8 cellular contexts compared by ENCODE assay signal in the genomic region with DNA sequence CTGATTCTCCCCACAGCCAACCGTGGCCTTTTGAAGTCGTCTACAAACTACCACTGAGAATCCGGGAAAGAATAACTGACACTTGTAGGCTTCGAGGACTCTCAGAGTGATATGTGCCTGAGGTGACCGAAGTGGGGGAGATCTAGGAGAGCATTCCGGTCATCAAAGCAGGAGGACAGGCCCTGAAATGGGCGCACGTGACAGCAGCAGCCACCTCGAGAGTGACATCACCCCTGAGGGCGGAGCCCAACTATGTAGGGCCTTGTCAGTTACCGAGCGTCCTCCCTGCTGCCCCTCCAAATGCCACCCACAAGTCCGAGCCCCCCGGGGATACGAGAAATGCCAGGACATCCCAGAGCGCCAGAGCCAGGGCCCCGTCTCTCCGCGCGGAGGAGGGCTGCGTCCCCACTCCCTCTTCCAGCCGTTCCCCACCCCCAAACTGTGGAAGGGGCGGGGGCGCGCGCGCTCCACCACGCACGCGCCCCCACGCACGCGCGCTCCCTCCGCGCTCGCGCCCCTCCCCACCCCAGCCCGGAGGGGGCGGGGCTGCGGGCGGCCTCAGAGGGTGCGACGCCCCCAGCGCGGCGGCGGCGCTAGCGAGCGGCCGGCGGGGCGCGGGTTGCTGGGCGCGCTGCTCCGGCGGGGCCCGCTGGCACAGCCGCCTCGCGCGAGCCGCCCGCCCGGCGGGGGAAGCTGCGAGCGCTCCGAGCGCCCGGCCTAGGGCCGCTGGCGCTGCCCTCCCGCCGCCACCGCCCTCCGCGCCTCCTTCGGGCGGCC. TPM values are rescaled to one million over a fixed set of nuclear protein-coding genes. Genes with fewer than 3 reads are reported as not detected.
DNase-seq lines count a peak whose midpoint lies in the region; ATAC-seq, FAIRE-seq and TF ChIP-seq lines count a peak whose summit lies in the region.

Gene TANC2 (plus strand): TSS at position 587 of the 777 bp plus-strand sequence. CDS start 43,325 bp downstream, outside the sequence.

- intact Hi-C loops in activated CD4-positive, alpha-beta T cell treated with anti-CD3 and anti-CD28 coated beads for 36 hours (cut with DNase I, micrococcal nuclease) = loop anchor here (1.0 to 10.0 kb wide), 11 partner anchors 242 to 901 kb away; partner anchors contain the start of genes DCAF7 (in 1 of the 2), FTSJ3 (in 1 of the 2), MAP3K3 (in 1 of the 2) and MED13 (in 1 of the 2)
- intact Hi-C loops in spleen (cut with DNase I; ENCODE audit: low total_unique reads) = no loop called here

- peak within 1 kb of the TSS; percentile 87 for H3K9ac ChIP-seq in keratinocyte (ENCODE audit: control insufficient read depth, extremely low read depth, insufficient read depth, low read length)

- H3K27ac Mint-ChIP-seq in activated CD4-positive, alpha-beta T cell treated with anti-CD3 and anti-CD28 coated beads for 36 hours = peak within 1 kb of the TSS; percentile 86

- peak; percentile 23 for TF ChIP-seq CTCF in GM10266 (IDR thresholded peaks at IDR 0.05; ENCODE audit: control insufficient read depth, insufficient read depth, low read depth, missing control alignments)
- TF ChIP-seq CTCF in keratinocyte (optimal IDR thresholded peaks at IDR 0.05 in 1 of 3, IDR thresholded peaks at IDR 0.05 in 1 of 3, conservative IDR thresholded peaks at IDR 0.05 in 1 of 3; ENCODE audit: extremely low read depth in 1 of 3, insufficient read depth in 2 of 3, low read length in 3 of 3) = peak in 1 of 3 experiments; percentile 8
- TF ChIP-seq CTCF in spleen (IDR thresholded peaks at IDR 0.05 in 8 of 11, conservative IDR thresholded peaks at IDR 0.05 in 3 of 11) = no peak

- peaks cover 29% of the 10 kb centered on the region for H3K27me3 Mint-ChIP-seq in activated CD4-positive, alpha-beta T cell treated with anti-CD3 and anti-CD28 coated beads for 36 hours

- H3K9me3 Mint-ChIP-seq in activated CD4-positive, alpha-beta T cell treated with anti-CD3 and anti-CD28 coated beads for 36 hours (ENCODE audit: low read depth) = no peaks in the 10 kb centered on the region

- peak; percentile 78 for DNase-seq in GM10266 (ENCODE audit: extremely low spot score)
- DNase-seq in NCI-H2227 treated with DMSO at 0.1 percent for 48 hours (lab: John Stamatoyannopoulos, UW) = peak; percentile 95
- peak; percentile 85 for DNase-seq in activated CD4-positive, alpha-beta T cell treated with anti-CD3 and anti-CD28 coated beads for 36 hours
- peak; percentile 92 for DNase-seq in cerebellum (ENCODE audit: low spot score)
- no peak for DNase-seq in keratinocyte (ENCODE audit: low read depth, low spot score)
- peak; percentile 94 for DNase-seq in spleen

- H3K27me3 ChIP-seq in keratinocyte (ENCODE audit: control insufficient read depth, extremely low read depth, insufficient read depth, low read length) (no peaks in the 10 kb centered on the region), spleen (replicated peaks in 1 of 7) (peaks cover 0 to 8% (median 0%) of the 10 kb centered on the region in 7 donors)

- H3K4me2 ChIP-seq in keratinocyte (ENCODE audit: control insufficient read depth, extremely low read depth, insufficient read depth, low read depth, low read length) = peak within 1 kb of the TSS; percentile 96

- peak within 1 kb of the TSS; percentile 83 for H3K27ac ChIP-seq in keratinocyte (ENCODE audit: control insufficient read depth, insufficient read depth, low read length)
- peak within 1 kb of the TSS; percentile 79 to 93 (median 84) for H3K27ac ChIP-seq in spleen

- dilution Hi-C loops in keratinocyte (cut with MboI; ENCODE audit: extremely low pct_ligation_motif_present, low sequenced_read_pairs) = no loop called here

- peak within 1 kb of the TSS; percentile 78 for H3K4me3 Mint-ChIP-seq in activated CD4-positive, alpha-beta T cell treated with anti-CD3 and anti-CD28 coated beads for 36 hours

- CTCF ChIA-PET in activated CD4-positive, alpha-beta T cell treated with anti-CD3 and anti-CD28 coated beads for 36 hours (lab: Charles Lee) = interaction anchor here (0.6 to 1.2 kb wide), 3 partner anchors 103 to 241 kb away, joined by 3 to 5 read pairs (median 3); no protein-coding TSS in a partner anchor

- POLR2A ChIA-PET in activated CD4-positive, alpha-beta T cell treated with anti-CD3 and anti-CD28 coated beads for 36 hours (lab: Charles Lee) = interaction anchor here (1.7 kb wide), 1 partner anchor 241 kb away, joined by 7 read pairs; no protein-coding TSS in a partner anchor

- no peaks in the 10 kb centered on the region for H3K9me1 ChIP-seq in keratinocyte (ENCODE audit: control insufficient read depth, extremely low read depth, insufficient read depth, low read length)

- WGBS in spleen, 5 donors = 2 to 5% (median 4%) methylated on average over 26 to 82 of the region's 82 CpGs

- peak within 1 kb of the TSS; percentile 76 for H2AFZ ChIP-seq in keratinocyte (ENCODE audit: control insufficient read depth, low read length)

- TF ChIP-seq POLR2A in spleen (IDR thresholded peaks at IDR 0.05) = no peak

- peaks cover 43% of the 10 kb centered on the region for H3K79me2 ChIP-seq in keratinocyte (ENCODE audit: control insufficient read depth, insufficient read depth, low read length)

- H3K9me3 ChIP-seq in keratinocyte (ENCODE audit: control insufficient read depth, low read depth, low read length) (no peaks in the 10 kb centered on the region), spleen (no peaks in the 10 kb centered on the region)

- H3K36me3 Mint-ChIP-seq in activated CD4-positive, alpha-beta T cell treated with anti-CD3 and anti-CD28 coated beads for 36 hours (ENCODE audit: low read depth) = no peaks in the 10 kb centered on the region

- peaks cover 26% of the 10 kb centered on the region for H3K4me1 Mint-ChIP-seq in activated CD4-positive, alpha-beta T cell treated with anti-CD3 and anti-CD28 coated beads for 36 hours

- H3K4me3 ChIP-seq in keratinocyte (ENCODE audit: control insufficient read depth in 2 of 3, extremely low read depth in 1 of 3, insufficient read depth in 2 of 3, low read depth in 1 of 3, low read length in 3 of 3) (peak within 1 kb of the TSS; percentile 81 to 96 (median 83)), spleen (peak within 1 kb of the TSS; percentile 53 to 86 (median 70))

- ATAC-seq in HG03039 (IDR thresholded peaks at IDR 0.05; ENCODE audit: unreplicated experiment) = peak; percentile 44
- ATAC-seq in activated CD4-positive, alpha-beta T cell treated with anti-CD3 and anti-CD28 coated beads for 36 hours = peak; percentile 66
- no peak for ATAC-seq in GM21619 (IDR thresholded peaks at IDR 0.05; ENCODE audit: unreplicated experiment)

- no peaks in the 10 kb centered on the region for H4K20me1 ChIP-seq in keratinocyte (ENCODE audit: control insufficient read depth, extremely low read depth, insufficient read depth, low read length)

- H3K36me3 ChIP-seq in keratinocyte (ENCODE audit: control insufficient read depth in 2 of 2, extremely low read depth in 1 of 2, insufficient read depth in 2 of 2, low read length in 2 of 2) (no peaks in the 10 kb centered on the region), spleen (no peaks in the 10 kb centered on the region)

- peaks cover 18% of the 10 kb centered on the region for H3K4me1 ChIP-seq in keratinocyte (ENCODE audit: control insufficient read depth, extremely low read depth, insufficient read depth, low read length)
- H3K4me1 ChIP-seq in spleen = peaks cover 9 to 35% (median 26%) of the 10 kb centered on the region in 6 donors

- no peak for FAIRE-seq in keratinocyte (lab: Jason Lieb, UNC)

RNA-seq across cellular contexts. Expression of gene TANC2, which starts in this region (rescaled TPM):
- total RNA-seq in activated CD4-positive, alpha-beta T cell treated with anti-CD3 and anti-CD28 coated beads for 36 hours = 1 to 10 TPM; 5.0 to 6.6 TPM
- total RNA-seq in cerebellum (137 TPM), spleen (10 to 100 TPM in 6 of 7 donors, 1 to 10 TPM in 1; 8.2 to 35.8 (median 23.8) TPM)
- polyA plus RNA-seq in keratinocyte (19.9 to 30.5 TPM (median 22.4 TPM) in 3 replicates), spleen (under 1 TPM; 0.47 to 0.90 (median 0.63) TPM)
- polyA plus RNA-seq in keratinocyte (2011; ENCODE audit: low read depth) = 9.5 TPM
- polyA plus RNA-seq in keratinocyte (2011; cell fraction: cytosol; rRNA removed) = 24.8 and 29.3 TPM in 2 replicates
- polyA plus RNA-seq in keratinocyte (2011; cell fraction: nucleus; rRNA removed) = 75.3 and 109 TPM in 2 replicates
- 24.4 and 25.5 TPM in 2 replicates for polyA plus RNA-seq in keratinocyte (2012; ENCODE audit: low replicate concordance)
- polyA minus RNA-seq in keratinocyte = 351 to 386 TPM (median 378 TPM) in 3 replicates
- 97.6 TPM for polyA minus RNA-seq in keratinocyte (2011; cell fraction: cytosol; rRNA and poly(A)+ RNA removed)
- 296 and 581 TPM in 2 replicates for polyA minus RNA-seq in keratinocyte (2011; cell fraction: nucleus; rRNA and poly(A)+ RNA removed)

Comparison
In these comparisons a context has a peak if more than half of its experiments do, and no peak if none do; other contexts are left out.
1. RNA of gene TANC2 (polyA plus RNA-seq): 9.5 to 109 TPM in keratinocyte; 0.47 to 0.90 TPM in spleen; every median in the first group is over 4 times any median in the second.